Comparison of ENCODE assay signal across 22 cellular contexts in the genomic region with DNA sequence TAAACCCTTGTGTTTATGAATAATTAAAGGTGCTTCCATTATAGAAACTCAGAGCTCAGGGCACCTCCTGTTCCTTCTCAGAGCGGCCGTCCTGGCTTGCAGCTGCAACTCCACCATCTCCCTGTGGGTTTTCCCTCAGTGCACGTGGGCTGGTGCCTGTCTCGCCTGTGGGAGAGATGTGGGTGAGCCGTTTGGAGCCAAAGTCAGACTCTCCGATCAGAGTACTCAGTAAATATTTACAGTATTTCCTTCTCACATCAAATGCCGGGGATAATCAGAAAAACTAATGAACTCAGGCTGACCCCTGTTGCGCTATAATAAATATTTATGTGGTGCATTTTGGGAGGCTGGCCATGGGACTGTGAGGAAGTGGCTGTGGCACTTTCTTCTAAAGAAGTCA.
"Had no signal": no experiment of that assay in that cellular context is flagged by ENCODE, and none has a peak within 500 bp of the region (broad histone marks: within the 10 kb centered on the region; RNA-seq: fewer than 3 reads in every experiment).

No MANE protein-coding gene starts in this region.

- H3K4me3 ChIP-seq: cardiac muscle cell, Peyer's patch had no signal

- H3K27me3 ChIP-seq: brain microvascular endothelial cell, cardiac muscle cell, Peyer's patch had no signal

- H3K9me3 ChIP-seq: Peyer's patch had no signal

- H3K4me1 ChIP-seq: Peyer's patch had no signal

- H3K27ac ChIP-seq: brain microvascular endothelial cell, cardiac muscle cell, Peyer's patch had no signal

- H3K36me3 ChIP-seq: brain microvascular endothelial cell, cardiac muscle cell, Peyer's patch had no signal

- DNase-seq: activated B cell treated with CpG ODN at 0.5 μM for 24 hours; activated CD4-positive, alpha-beta T cell treated with anti-CD3 and anti-CD28 coated beads for 1 hour; activated CD4-positive, alpha-beta T cell treated with anti-CD3 and anti-CD28 coated beads, Interleukin-2, amount 10 ng/mL, durations not matched to agents 24 days and 14 days; activated CD4-positive, alpha-beta T cell treated with anti-CD3 and anti-CD28 coated beads, Interleukin-2, amount 50 U/mL, for 48 hours; activated CD8-positive, alpha-beta memory T cell treated with anti-CD3 and anti-CD28 coated beads, Interleukin-2, amount 10 ng/mL, durations not matched to agents 7 days and 5 days; activated effector memory CD4-positive, alpha-beta T cell treated with Interleukin-2 at 50 U/mL for 16 hours; activated naive CD4-positive, alpha-beta T cell; activated T-cell treated with anti-CD3 and anti-CD28 coated beads, Interleukin-2, amount 50 U/mL, for 24 hours; brain microvascular endothelial cell; Kasumi-1; NCI-H1105 treated with DMSO at 0.1 percent for 48 hours; NCI-H1436 treated with DMSO at 0.1 percent for 48 hours; NCI-H187; NCI-H2081; NCI-H510A treated with DMSO at 0.1 percent for 48 hours; NCI-H69; NK-92 treated with Interleukin-12 subunit alpha and Interleukin-12 subunit beta, amount 100 ng/mL, for 24 hours; Peyer's patch; SHP77 treated with DMSO at 0.1 percent for 48 hours; T-helper 2 cell; T1000 had no signal

- ATAC-seq: activated CD8-positive, alpha-beta memory T cell treated with anti-CD3 and anti-CD28 coated beads, Interleukin-2, amount 10 ng/mL, durations not matched to agents 7 days and 5 days had no signal
